In the genomic region with DNA sequence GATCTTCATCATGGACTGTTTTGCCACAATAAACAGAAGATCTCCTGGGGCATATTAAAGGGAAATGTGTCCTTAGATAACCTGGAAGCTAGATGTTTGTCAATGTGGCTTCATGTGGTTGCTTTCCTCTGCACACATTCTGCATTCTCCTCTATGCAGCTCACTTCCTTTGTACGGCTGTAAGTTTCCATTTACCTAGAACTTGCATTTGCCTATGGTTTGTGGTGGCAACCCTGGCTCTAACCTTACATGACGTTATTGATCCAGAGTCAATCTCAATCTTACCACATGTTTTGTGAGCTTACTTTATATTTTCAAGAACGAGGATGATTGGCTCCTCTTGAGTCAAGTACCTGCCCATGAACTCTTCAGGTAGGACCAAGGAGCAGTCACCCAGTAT, we compare ENCODE assay signal across 11 cellular contexts.
DNase-seq lines count a peak whose midpoint lies in the region; ATAC-seq and TF ChIP-seq lines count a peak whose summit lies in the region.
"Had no signal": no experiment of that assay in that cellular context is flagged by ENCODE, and none has a peak within 500 bp of the region (broad histone marks: within the 10 kb centered on the region; RNA-seq: fewer than 3 reads in every experiment).

No MANE protein-coding gene starts in this region.

- H3K4me1 Mint-ChIP-seq in activated naive CD8-positive, alpha-beta T cell treated with anti-CD3 and anti-CD28 coated beads for 36 hours, result peaks cover 2% of the 10 kb centered on the region

- no peak overlapping the region for H3K27ac Mint-ChIP-seq in activated naive CD8-positive, alpha-beta T cell treated with anti-CD3 and anti-CD28 coated beads for 36 hours
- H3K27ac Mint-ChIP-seq: progenitor cell of endocrine pancreas had no signal

- H3K27me3 Mint-ChIP-seq in activated naive CD8-positive, alpha-beta T cell treated with anti-CD3 and anti-CD28 coated beads for 36 hours, result peaks cover 15% of the 10 kb centered on the region

- H3K36me3 Mint-ChIP-seq in activated naive CD8-positive, alpha-beta T cell treated with anti-CD3 and anti-CD28 coated beads for 36 hours, result no peaks in the 10 kb centered on the region

- no peaks in the 10 kb centered on the region for H3K9me3 Mint-ChIP-seq in activated naive CD8-positive, alpha-beta T cell treated with anti-CD3 and anti-CD28 coated beads for 36 hours

- H3K36me3 ChIP-seq in mucosa of descending colon (ENCODE audit: low read depth), result no peaks in the 10 kb centered on the region

- peak; percentile 67 for DNase-seq in HT1080 (ENCODE audit: low read depth)
- DNase-seq in non-pigmented ciliary epithelial cell (ENCODE audit: low read depth), result peak; percentile 41
- no peak for DNase-seq in cerebellar nuclear complex (lab: John Stamatoyannopoulos, UW)
- no peak for DNase-seq in mucosa of descending colon
- no peak for DNase-seq in activated naive CD8-positive, alpha-beta T cell treated with anti-CD3 and anti-CD28 coated beads for 36 hours
- no peak for DNase-seq in stimulated activated CD4-positive, alpha-beta T cell treated with anti-CD3 and anti-CD28 coated beads, Interleukin-4, amount 100 ng/mL, for 4 hours
- DNase-seq: activated CD8-positive, alpha-beta memory T cell treated with anti-CD3 and anti-CD28 coated beads for 24 hours; PC-9 had no signal

- no peak overlapping the region for H3K4me3 Mint-ChIP-seq in activated naive CD8-positive, alpha-beta T cell treated with anti-CD3 and anti-CD28 coated beads for 36 hours

- no peaks in the 10 kb centered on the region for H3K4me1 ChIP-seq in mucosa of descending colon (ENCODE audit: low read depth)

- no peak overlapping the region for H3K4me3 ChIP-seq in mucosa of descending colon
- H3K4me3 ChIP-seq: PC-9 had no signal

- H3K9me3 ChIP-seq in mucosa of descending colon, result no peaks in the 10 kb centered on the region

- ATAC-seq in GM18870 (IDR thresholded peaks at IDR 0.05; ENCODE audit: unreplicated experiment), result peak; percentile 64
- ATAC-seq in HG02610 (IDR thresholded peaks at IDR 0.05; ENCODE audit: unreplicated experiment), result peak; percentile 73
- no peak for ATAC-seq in mucosa of descending colon

- intact Hi-C loops in mucosa of descending colon (cut with DNase I, micrococcal nuclease), result no loop called here

- TF ChIP-seq CTCF in mucosa of descending colon (IDR thresholded peaks at IDR 0.05), result no peak

Comparison
In these comparisons a context has a peak if more than half of its experiments do, and no peak if none do; other contexts are left out.
1. DNase-seq: peak in HT1080 (single experiment) and non-pigmented ciliary epithelial cell (single experiment); none in cerebellar nuclear complex (0 of 2), mucosa of descending colon (0 of 3), activated naive CD8-positive, alpha-beta T cell treated with anti-CD3 and anti-CD28 coated beads for 36 hours (single experiment) and stimulated activated CD4-positive, alpha-beta T cell treated with anti-CD3 and anti-CD28 coated beads, Interleukin-4, amount 100 ng/mL, for 4 hours (0 of 2).